ENCODE assay signal across 8 cellular contexts in genomic region chr17:44209786-44210341, GRCh38. TPM values are rescaled to one million over a fixed set of nuclear protein-coding genes. Genes with fewer than 3 reads are reported as not detected.
DNase-seq lines count a peak whose midpoint lies in the region; ATAC-seq and TF ChIP-seq lines count a peak whose summit lies in the region.

No MANE protein-coding gene starts in this region.

- H2AK5ac ChIP-seq in IMR-90 (ENCODE audit: low read depth, low read length) = 0 out of 2 replicates have a peak overlapping the region, but pooled peaks have one; percentile 20

- CTCF ChIA-PET in IMR-90 (lab: Yijun Ruan, JAX) = interaction anchor here (0.7 to 1.4 kb wide), 10 partner anchors 8 to 401 kb away, joined by 3 to 7 read pairs (median 4); partner anchors contain the start of gene UBTF

- H3K4me3 Mint-ChIP-seq in activated naive CD8-positive, alpha-beta T cell treated with anti-CD3 and anti-CD28 coated beads, Interleukin-2, amount 10 ng/mL, durations not matched to agents 7 days and 5 days = peak overlapping the region; percentile 76

- WGBS in IMR-90 (ENCODE audit: extremely low coverage in 2 of 2, insufficient read length in 1 of 2), 2 experiments = 80% methylated on average over 1 of the region's 11 CpGs; no CpG with 5 or more reads in 1 of the 2 experiments
- WGBS in psoas muscle, 3 donors = 67 to 77% (median 69%) methylated on average over 11 of the region's 11 CpGs

- H3K56ac ChIP-seq in IMR-90 (ENCODE audit: extremely low read depth, insufficient read depth, low read length) = no peak overlapping the region

- in situ Hi-C loops in IMR-90 (cut with MboI; ENCODE audit: low sequenced_read_pairs) = loop anchor here (25.0 kb wide), 2 partner anchors 302 to 427 kb away; partner anchors contain the start of gene GPATCH8

- H3K14ac ChIP-seq in IMR-90 (replicated peaks; ENCODE audit: low read depth, low read length) = no peak overlapping the region

- BruUV-seq in IMR-90 (replicated peaks; lab: Mats Ljungman, UMichigan) = no TSS peak

- peaks cover 34% of the 10 kb centered on the region for H3K36me3 Mint-ChIP-seq in activated naive CD8-positive, alpha-beta T cell treated with anti-CD3 and anti-CD28 coated beads, Interleukin-2, amount 10 ng/mL, durations not matched to agents 7 days and 5 days

- DNase-seq in GM12864 (ENCODE audit: low read depth) (no peak), IMR-90 (peak; percentile 40), psoas muscle (peak in 1 of 2 donors; percentile 28), sciatic nerve (ENCODE audit: low spot score) (no peak), kidney glomerular epithelial cell (lab: John Stamatoyannopoulos, UW) (no peak), amniotic stem cell (lab: John Stamatoyannopoulos, UW) (no peak)
- no peak for DNase-seq in activated naive CD8-positive, alpha-beta T cell treated with anti-CD3 and anti-CD28 coated beads, Interleukin-2, amount 10 ng/mL, durations not matched to agents 7 days and 5 days

- peak overlapping the region; percentile 46 for H3K4me3 ChIP-seq in GM12864 (ENCODE audit: low read depth, low read length)
- H3K4me3 ChIP-seq in IMR-90 (ENCODE audit: insufficient read depth, low read depth, low read length) = no peak overlapping the region
- H3K4me3 ChIP-seq in psoas muscle = no peak overlapping the region

- TF ChIP-seq CTCF in GM12864 (IDR thresholded peaks at IDR 0.05; ENCODE audit: low read depth, low read length, missing control alignments) (no peak), IMR-90 (conservative IDR thresholded peaks at IDR 0.05; ENCODE audit: low read depth, low read length) (no peak), psoas muscle (IDR thresholded peaks at IDR 0.05) (no peak)

- intact Hi-C loops in IMR-90 (cut with micrococcal nuclease) (loop anchor here (10.0 kb wide), 1 partner anchor 295 kb away; the partner anchor contains the start of gene GPATCH8), psoas muscle (cut with DNase I) (loop anchor here (2.0 to 5.0 kb wide), 3 partner anchors 115 to 137 kb away; partner anchors contain the start of genes GRN (in 2 of the 2) and SLC25A39 (in 1 of the 2)), sciatic nerve (cut with DNase I) (loop anchor here (2.0 kb wide), 1 partner anchor 117 kb away; no protein-coding TSS in a partner anchor)

- H2BK15ac ChIP-seq in IMR-90 (ENCODE audit: low read depth, low read length) = no peak overlapping the region

- H4K5ac ChIP-seq in IMR-90 (ENCODE audit: low read depth, low read length) = peak overlapping the region; percentile 5; the same call in 1 of the 2 replicates

- no peak overlapping the region; the same call in 1 of the 2 replicates for H2BK120ac ChIP-seq in IMR-90 (ENCODE audit: low read depth, low read length)

- no peak for TF ChIP-seq RAD21 in IMR-90 (IDR thresholded peaks at IDR 0.05; ENCODE audit: low read length)

- H2AK9ac ChIP-seq in IMR-90 (replicated peaks; ENCODE audit: low read depth, low read length, poor library complexity) = peak overlapping the region; percentile 67

- peaks cover 6% of the 10 kb centered on the region for H3K9me1 ChIP-seq in IMR-90 (ENCODE audit: insufficient read depth, low read length)

- H3K79me1 ChIP-seq in IMR-90 (ENCODE audit: low read depth in 1 of 2, low read length in 2 of 2) = peaks cover 14 to 49% of the 10 kb centered on the region in 2 experiments; a peak in 3 of 4 replicates

- dilution Hi-C loops in IMR-90 (cut with HindIII; ENCODE audit: low sequenced_read_pairs, unreplicated experiment) = no loop called here

- H4K20me1 ChIP-seq in IMR-90 (ENCODE audit: insufficient read depth, low read length) = peaks cover 22% of the 10 kb centered on the region; the same call in 1 of the 2 replicates

- peak overlapping the region; percentile 56; the same call in 1 of the 2 replicates for H2BK20ac ChIP-seq in IMR-90 (ENCODE audit: low read depth, low read length)

- no peak overlapping the region for H2BK5ac ChIP-seq in IMR-90 (ENCODE audit: low read depth, low read length, poor library complexity, severe bottlenecking)

- H3K36me3 ChIP-seq in IMR-90 (ENCODE audit: control insufficient read depth, insufficient read depth, low read length) (peaks cover 61% of the 10 kb centered on the region), psoas muscle (ENCODE audit: insufficient read depth in 1 of 2, low read depth in 1 of 2) (peaks cover 13 to 71% of the 10 kb centered on the region in 2 donors)

- H4K8ac ChIP-seq in IMR-90 (ENCODE audit: low read depth in 2 of 2, low read length in 2 of 2) = peak overlapping the region in 1 of 2 experiments; percentile 50; a peak in 1 of 4 replicates

- H3K4ac ChIP-seq in IMR-90 (ENCODE audit: low read depth, low read length) = peak overlapping the region; percentile 27; the same call in 1 of the 2 replicates

- H3K27me3 ChIP-seq in IMR-90 (ENCODE audit: control insufficient read depth, insufficient read depth, low read length) = no peaks in the 10 kb centered on the region
- H3K27me3 ChIP-seq in psoas muscle (ENCODE audit: insufficient read depth in 3 of 3, low read length in 2 of 3) = no peaks in the 10 kb centered on the region

- H3K9me3 Mint-ChIP-seq in activated naive CD8-positive, alpha-beta T cell treated with anti-CD3 and anti-CD28 coated beads, Interleukin-2, amount 10 ng/mL, durations not matched to agents 7 days and 5 days = no peaks in the 10 kb centered on the region

- H3K27ac ChIP-seq in IMR-90 (ENCODE audit: insufficient read depth, low read length) = no peak overlapping the region
- peak overlapping the region; percentile 71 for H3K27ac ChIP-seq in psoas muscle

- H3K9me3 ChIP-seq in IMR-90 (ENCODE audit: control insufficient read depth, insufficient read depth, low read length) = no peaks in the 10 kb centered on the region
- no peaks in the 10 kb centered on the region for H3K9me3 ChIP-seq in psoas muscle

- POLR2A ChIA-PET in IMR-90 (lab: Charles Lee; ENCODE audit: unreplicated experiment) = no interaction called here
- POLR2A ChIA-PET in activated naive CD8-positive, alpha-beta T cell treated with anti-CD3 and anti-CD28 coated beads, Interleukin-2, amount 10 ng/mL, durations not matched to agents 7 days and 5 days (lab: Charles Lee) = interaction anchor here (0.6 to 5.0 kb wide), 19 partner anchors 8 to 141 kb away, joined by 3 to 57 read pairs (median 5); partner anchors contain the start of genes GRN, SLC25A39, TMUB2 and UBTF

- no peak overlapping the region for H4K91ac ChIP-seq in IMR-90 (ENCODE audit: insufficient read depth, low read depth, low read length)

- H3K4me1 Mint-ChIP-seq in activated naive CD8-positive, alpha-beta T cell treated with anti-CD3 and anti-CD28 coated beads, Interleukin-2, amount 10 ng/mL, durations not matched to agents 7 days and 5 days = peaks cover 32% of the 10 kb centered on the region

- H3K9ac ChIP-seq in IMR-90 (ENCODE audit: low read depth, low read length) = peak overlapping the region; percentile 27; the same call in 1 of the 2 replicates

- 0 out of 2 replicates have a peak overlapping the region, but pooled peaks have one; percentile 2 for H3K4me2 ChIP-seq in IMR-90 (ENCODE audit: low read depth, low read length)

- peaks cover 8% of the 10 kb centered on the region for H3K4me1 ChIP-seq in IMR-90 (ENCODE audit: control insufficient read depth, insufficient read depth, low read length)
- peaks cover 15% of the 10 kb centered on the region for H3K4me1 ChIP-seq in psoas muscle

- H3K27me3 Mint-ChIP-seq in activated naive CD8-positive, alpha-beta T cell treated with anti-CD3 and anti-CD28 coated beads, Interleukin-2, amount 10 ng/mL, durations not matched to agents 7 days and 5 days = no peaks in the 10 kb centered on the region

- ATAC-seq in IMR-90 (ENCODE audit: low read depth) = no peak
- ATAC-seq in activated naive CD8-positive, alpha-beta T cell treated with anti-CD3 and anti-CD28 coated beads, Interleukin-2, amount 10 ng/mL, durations not matched to agents 7 days and 5 days (ENCODE audit: low read depth) = no peak
- no peak for ATAC-seq in psoas muscle
- no peak for ATAC-seq in GM21526 (IDR thresholded peaks at IDR 0.05; ENCODE audit: low FRiP score, unreplicated experiment)
- ATAC-seq in sciatic nerve = no peak

- H3K23ac ChIP-seq in IMR-90 (ENCODE audit: low read depth, low read length) = peak overlapping the region; percentile 59; the same call in 1 of the 2 replicates

- no peak overlapping the region for H3K18ac ChIP-seq in IMR-90 (ENCODE audit: low read depth, low read length)

- no peak for TF ChIP-seq POLR2A in IMR-90 (IDR thresholded peaks at IDR 0.05; ENCODE audit: low read depth, low read length)

- H3K27ac Mint-ChIP-seq in activated naive CD8-positive, alpha-beta T cell treated with anti-CD3 and anti-CD28 coated beads, Interleukin-2, amount 10 ng/mL, durations not matched to agents 7 days and 5 days = peak overlapping the region; percentile 80

- peak overlapping the region; percentile 46 for H2AFZ ChIP-seq in IMR-90 (replicated peaks; ENCODE audit: low read length, poor library complexity)

RNA-seq across cellular contexts. Expression of gene UBTF, which starts 9.6 kb away (rescaled TPM):
- total RNA-seq in IMR-90 (2012; rRNA removed) = 42.1 and 49.4 TPM in 2 replicates
- polyA plus RNA-seq in IMR-90 (2012; rRNA removed) = 25.6 and 29.7 TPM in 2 replicates
- polyA plus RNA-seq in IMR-90 (2012; cell fraction: cytosol; rRNA removed) = 13.0 and 21.5 TPM in 2 replicates
- 19.8 and 33.5 TPM in 2 replicates for polyA plus RNA-seq in IMR-90 (2012; cell fraction: nucleus; rRNA removed; ENCODE audit: low replicate concordance)
- total RNA-seq in activated naive CD8-positive, alpha-beta T cell treated with anti-CD3 and anti-CD28 coated beads, Interleukin-2, amount 10 ng/mL, durations not matched to agents 7 days and 5 days = 100 to 1,000 TPM; 183 to 200 TPM
- 10 to 100 TPM; 42.3 to 67.5 (median 49.9) TPM for total RNA-seq in psoas muscle
- 10 to 100 TPM; 36.0 to 49.4 (median 36.1) TPM for polyA plus RNA-seq in psoas muscle
- 76.6 TPM for total RNA-seq in sciatic nerve

RNA-seq across cellular contexts. Expression of gene ATXN7L3, which starts 10.2 kb away (rescaled TPM):
- total RNA-seq in IMR-90 (2012; rRNA removed) = 17.2 and 17.5 TPM in 2 replicates
- polyA plus RNA-seq in IMR-90 (2012; rRNA removed) = 38.3 and 40.9 TPM in 2 replicates
- polyA plus RNA-seq in IMR-90 (2012; cell fraction: cytosol; rRNA removed) = 28.3 and 33.9 TPM in 2 replicates
- 91.0 and 111 TPM in 2 replicates for polyA plus RNA-seq in IMR-90 (2012; cell fraction: nucleus; rRNA removed; ENCODE audit: low replicate concordance)
- 100 to 1,000 TPM; 116 TPM for total RNA-seq in activated naive CD8-positive, alpha-beta T cell treated with anti-CD3 and anti-CD28 coated beads, Interleukin-2, amount 10 ng/mL, durations not matched to agents 7 days and 5 days
- 10 to 100 TPM; 25.6 to 42.6 (median 38.8) TPM for total RNA-seq in psoas muscle
- 10 to 100 TPM; 20.4 to 35.1 (median 21.8) TPM for polyA plus RNA-seq in psoas muscle
- total RNA-seq in sciatic nerve = 59.8 TPM

RNA-seq across cellular contexts. Expression of gene TMUB2, which starts 23.1 kb away (rescaled TPM):
- total RNA-seq in IMR-90 (2012; rRNA removed) (16.5 and 17.8 TPM in 2 replicates), psoas muscle (10 to 100 TPM; 14.1 to 20.9 (median 20.3) TPM), sciatic nerve (33.0 TPM)
- polyA plus RNA-seq in IMR-90 (2012; rRNA removed) (42.5 and 43.6 TPM in 2 replicates), psoas muscle (10 to 100 TPM; 22.8 to 44.4 (median 34.7) TPM)
- polyA plus RNA-seq in IMR-90 (2012; cell fraction: cytosol; rRNA removed) = 20.7 and 37.7 TPM in 2 replicates
- 191 and 195 TPM in 2 replicates for polyA plus RNA-seq in IMR-90 (2012; cell fraction: nucleus; rRNA removed; ENCODE audit: low replicate concordance)
- total RNA-seq in activated naive CD8-positive, alpha-beta T cell treated with anti-CD3 and anti-CD28 coated beads, Interleukin-2, amount 10 ng/mL, durations not matched to agents 7 days and 5 days = 10 to 100 TPM; 38.3 to 42.5 TPM

RNA-seq across cellular contexts. Expression of gene ASB16, which starts 39.4 kb away (rescaled TPM):
- not detected in 2 replicates for total RNA-seq in IMR-90 (2012; rRNA removed)
- polyA plus RNA-seq in IMR-90 (2012; rRNA removed) = 0.05 and 0.06 TPM in 2 replicates
- 0.04 and 0.13 TPM in 2 replicates for polyA plus RNA-seq in IMR-90 (2012; cell fraction: cytosol; rRNA removed)
- 0.15 and 0.34 TPM in 2 replicates for polyA plus RNA-seq in IMR-90 (2012; cell fraction: nucleus; rRNA removed; ENCODE audit: low replicate concordance)
- total RNA-seq in activated naive CD8-positive, alpha-beta T cell treated with anti-CD3 and anti-CD28 coated beads, Interleukin-2, amount 10 ng/mL, durations not matched to agents 7 days and 5 days = under 1 TPM; 0.19 to 0.51 TPM
- 10 to 100 TPM; 17.0 to 43.4 (median 26.1) TPM for total RNA-seq in psoas muscle
- polyA plus RNA-seq in psoas muscle = 10 to 100 TPM in 1 of 3 donors, 1 to 10 TPM in 2; 1.1 to 16.5 (median 9.9) TPM
- total RNA-seq in sciatic nerve = 0.36 TPM

RNA-seq across cellular contexts. Expression of gene SLC4A1, which starts 58.1 kb away (rescaled TPM):
- total RNA-seq in IMR-90 (2012; rRNA removed) = not detected in 2 replicates
- not detected in 2 replicates for polyA plus RNA-seq in IMR-90 (2012; rRNA removed)
- polyA plus RNA-seq in IMR-90 (2012; cell fraction: cytosol; rRNA removed) = not detected in 2 replicates
- polyA plus RNA-seq in IMR-90 (2012; cell fraction: nucleus; rRNA removed; ENCODE audit: low replicate concordance) = 0.01 TPM in 1 of 2 replicates, not detected in the other
- not detected for total RNA-seq in activated naive CD8-positive, alpha-beta T cell treated with anti-CD3 and anti-CD28 coated beads, Interleukin-2, amount 10 ng/mL, durations not matched to agents 7 days and 5 days
- total RNA-seq in psoas muscle = 1 to 10 TPM in 2 of 4 donors, under 1 TPM in 1, not detected in 1; 0.26 to 7.2 (median 2.2) TPM
- polyA plus RNA-seq in psoas muscle = under 1 TPM in 1 of 3 donors, not detected in 2; 0.29 TPM
- total RNA-seq in sciatic nerve = 47.6 TPM
